Comparison of ENCODE assay signal across 18 cellular contexts in genomic region chr10:69665457-69666320, GRCh38. TPM values are rescaled to one million over a fixed set of nuclear protein-coding genes. Genes with fewer than 3 reads are reported as not detected.
DNase-seq lines count a peak whose midpoint lies in the region; ATAC-seq, FAIRE-seq and TF ChIP-seq lines count a peak whose summit lies in the region.
"Had no signal": no experiment of that assay in that cellular context is flagged by ENCODE, and none has a peak within 500 bp of the region (broad histone marks: within the 10 kb centered on the region; RNA-seq: fewer than 3 reads in every experiment).

No MANE protein-coding gene starts in this region.

- no peak overlapping the region for H2BK5ac ChIP-seq in H1 (ENCODE audit: low read depth, low read length)

- peaks cover 2% of the 10 kb centered on the region for H3K9me3 Mint-ChIP-seq in neural progenitor cell
- H3K9me3 Mint-ChIP-seq in activated CD8-positive, alpha-beta memory T cell treated with anti-CD3 and anti-CD28 coated beads, Interleukin-2, amount 10 ng/mL, durations not matched to agents 7 days and 5 days (ENCODE audit: low read depth) = no peaks in the 10 kb centered on the region
- H3K9me3 Mint-ChIP-seq: GM23338 had no signal

- H3K4me1 ChIP-seq in H1 (replicated peaks in 1 of 4; ENCODE audit: control insufficient read depth in 3 of 4, insufficient read depth in 4 of 4, low read length in 3 of 4) = peaks cover 0 to 8% (median 1%) of the 10 kb centered on the region in 4 experiments; a peak in 3 of 7 replicates
- peaks cover 6% of the 10 kb centered on the region for H3K4me1 ChIP-seq in neural progenitor cell
- H3K4me1 ChIP-seq in HAP-1 = no peaks in the 10 kb centered on the region
- H3K4me1 ChIP-seq: SJCRH30 had no signal

- in situ Hi-C loops in HAP-1 (cut with MboI; ENCODE audit: low sequenced_read_pairs) = no loop called here

- no peak overlapping the region for H2AK5ac ChIP-seq in H1 (ENCODE audit: low read depth, low read length)

- peak overlapping the region; percentile 66 for H3K27ac Mint-ChIP-seq in neural progenitor cell
- H3K27ac Mint-ChIP-seq in activated CD8-positive, alpha-beta memory T cell treated with anti-CD3 and anti-CD28 coated beads, Interleukin-2, amount 10 ng/mL, durations not matched to agents 7 days and 5 days = no peak overlapping the region
- H3K27ac Mint-ChIP-seq: CD4-positive, alpha-beta memory T cell; GM23338 had no signal

- WGBS in H1 (ENCODE audit: extremely low coverage in 1 of 2, insufficient coverage in 1 of 2, insufficient read length in 1 of 2, insufficient replicate concordance in 2 of 2, low coverage in 1 of 2, low lambda C conversion rate in 2 of 2, missing lambda C conversion rate in 1 of 2), 2 experiments = 85% methylated on average over 17 of the region's 17 CpGs; no CpG with 5 or more reads in 1 of the 2 experiments

- peaks cover 21% of the 10 kb centered on the region for H3K27me3 Mint-ChIP-seq in neural progenitor cell (ENCODE audit: insufficient read depth, low read depth)
- peaks cover 39% of the 10 kb centered on the region for H3K27me3 Mint-ChIP-seq in activated CD8-positive, alpha-beta memory T cell treated with anti-CD3 and anti-CD28 coated beads, Interleukin-2, amount 10 ng/mL, durations not matched to agents 7 days and 5 days

- H3K4me3 ChIP-seq in AG04450 (ENCODE audit: low read depth, low read length) (no peak overlapping the region), NB4 (ENCODE audit: low read depth, low read length) (no peak overlapping the region), H1 (ENCODE audit: extremely low read depth in 1 of 4, insufficient read depth in 2 of 4, low read depth in 3 of 4, low read length in 4 of 4) (no peak overlapping the region), neural progenitor cell (no peak overlapping the region), HAP-1 (no peak overlapping the region)
- H3K4me3 ChIP-seq: BLaER1, GM23338, SJCRH30 had no signal

- H2BK15ac ChIP-seq in H1 (ENCODE audit: low read length) = no peak overlapping the region

- H3K56ac ChIP-seq in H1 (replicated peaks; ENCODE audit: insufficient read length, low read depth, low read length) = no peak overlapping the region

- POLR2A ChIA-PET in AG04450 (lab: Yijun Ruan, JAX) = no interaction called here
- POLR2A ChIA-PET in H1 (lab: Charles Lee; ENCODE audit: partially characterized antibody) = no interaction called here

- H3K9ac ChIP-seq in H1 (replicated peaks in 1 of 4; ENCODE audit: extremely low read depth in 1 of 4, low read depth in 3 of 4, low read length in 3 of 4) = no peak overlapping the region
- H3K9ac ChIP-seq in neural progenitor cell = no peak overlapping the region
- H3K9ac ChIP-seq: BLaER1 had no signal

- 0 out of 2 replicates have a peak overlapping the region, but pooled peaks have one; percentile 27 for H2BK12ac ChIP-seq in H1 (ENCODE audit: low read depth, low read length)

- no peak overlapping the region for H4K5ac ChIP-seq in H1 (ENCODE audit: insufficient read length, low read depth, low read length)

- no peaks in the 10 kb centered on the region for H3K79me1 ChIP-seq in H1 (ENCODE audit: low read depth, low read length)

- DNase-seq in AG04450 (ENCODE audit: low read depth, low spot score) (no peak), NB4 (ENCODE audit: low read depth) (no peak), H1 (ENCODE audit: low read depth in 1 of 2, low spot score in 2 of 2) (no peak), neural progenitor cell (ENCODE audit: low spot score) (no peak), HAP-1 (ENCODE audit: low spot score in 2 of 2) (no peak), D341Med (ENCODE audit: low spot score) (no peak), T-helper 1 cell (no peak)
- no peak for DNase-seq in activated CD8-positive, alpha-beta memory T cell treated with anti-CD3 and anti-CD28 coated beads, Interleukin-2, amount 10 ng/mL, durations not matched to agents 7 days and 5 days
- DNase-seq: CD4-positive, alpha-beta memory T cell; DMS53; NCI-H1105; NCI-H1694 treated with DMSO at 0.1 percent for 48 hours; RPMI8226; SJCRH30 had no signal

- H3K4me2 ChIP-seq in H1 (ENCODE audit: insufficient read depth in 1 of 2, low read depth in 2 of 2, low read length in 2 of 2) (no peak overlapping the region), neural progenitor cell (no peak overlapping the region)
- H3K4me2 ChIP-seq: BLaER1, GM23338 had no signal

- H3K23ac ChIP-seq in H1 (ENCODE audit: insufficient read length) = no peak overlapping the region

- TF ChIP-seq CTCF in AG04450 (IDR thresholded peaks at IDR 0.05; ENCODE audit: low read depth, low read length) = 0 out of 2 replicates have a peak, but pooled peaks have one; percentile 5
- peak; percentile 1 for TF ChIP-seq CTCF in NB4 (IDR thresholded peaks at IDR 0.05; ENCODE audit: low read depth, low read length)
- peak; percentile 22 to 44 (median 26) for TF ChIP-seq CTCF in H1 (IDR thresholded peaks at IDR 0.05; ENCODE audit: control extremely low read depth in 1 of 3, insufficient read depth in 1 of 3, low read depth in 1 of 3, low read length in 3 of 3)
- no peak for TF ChIP-seq CTCF in neural progenitor cell (IDR thresholded peaks at IDR 0.05)

- TF ChIP-seq RAD21 in H1 (IDR thresholded peaks at IDR 0.05 in 1 of 2, conservative IDR thresholded peaks at IDR 0.05 in 1 of 2; ENCODE audit: low read depth in 2 of 2, low read length in 2 of 2) = peak; percentile 12 to 43; a peak in 2 of 4 replicates

- no peak overlapping the region for H4K8ac ChIP-seq in H1 (ENCODE audit: extremely low read depth, insufficient read depth, low read length)

- no peak for TF ChIP-seq EP300 in H1 (IDR thresholded peaks at IDR 0.05; ENCODE audit: borderline replicate concordance in 1 of 2, low read depth in 2 of 2, low read length in 2 of 2)

- H2BK20ac ChIP-seq in H1 (ENCODE audit: low read length) = no peak overlapping the region

- H3K79me2 ChIP-seq in H1 (ENCODE audit: control insufficient read depth in 1 of 2, insufficient read depth in 2 of 2, low read length in 2 of 2) (no peaks in the 10 kb centered on the region), neural progenitor cell (ENCODE audit: low read depth) (no peaks in the 10 kb centered on the region)

- no peak for TF ChIP-seq POLR2A in NB4 (IDR thresholded peaks at IDR 0.05; ENCODE audit: extremely low read depth, insufficient read length)
- no peak for TF ChIP-seq POLR2A in H1 (IDR thresholded peaks at IDR 0.05; ENCODE audit: control extremely low read depth in 1 of 2, low read depth in 2 of 2, low read length in 2 of 2)

- no peak overlapping the region for H3K14ac ChIP-seq in H1 (ENCODE audit: insufficient read length)

- no peaks in the 10 kb centered on the region for H3F3A ChIP-seq in neural progenitor cell (ENCODE audit: low read depth)

- FAIRE-seq in H1 (lab: Jason Lieb, UNC) = no peak
- FAIRE-seq: GM12891, GM18507 had no signal

- H4K20me1 ChIP-seq in H1 (replicated peaks in 1 of 2; ENCODE audit: control insufficient read depth in 1 of 2, insufficient read depth in 2 of 2, low read length in 2 of 2) = no peaks in the 10 kb centered on the region
- H4K20me1 ChIP-seq in neural progenitor cell (ENCODE audit: low read depth) = no peaks in the 10 kb centered on the region
- H4K20me1 ChIP-seq: BLaER1 had no signal

- H3K4me1 Mint-ChIP-seq in neural progenitor cell = peaks cover 41% of the 10 kb centered on the region
- no peaks in the 10 kb centered on the region for H3K4me1 Mint-ChIP-seq in activated CD8-positive, alpha-beta memory T cell treated with anti-CD3 and anti-CD28 coated beads, Interleukin-2, amount 10 ng/mL, durations not matched to agents 7 days and 5 days

- no peak overlapping the region for H2BK120ac ChIP-seq in H1 (replicated peaks; ENCODE audit: low read depth, low read length)

- no peaks in the 10 kb centered on the region for H3K36me3 Mint-ChIP-seq in neural progenitor cell
- H3K36me3 Mint-ChIP-seq in activated CD8-positive, alpha-beta memory T cell treated with anti-CD3 and anti-CD28 coated beads, Interleukin-2, amount 10 ng/mL, durations not matched to agents 7 days and 5 days = no peaks in the 10 kb centered on the region
- H3K36me3 Mint-ChIP-seq: CD4-positive, alpha-beta memory T cell had no signal

- CTCF ChIA-PET in AG04450 (lab: Charles Lee) (no interaction called here), H1 (lab: Charles Lee; ENCODE audit: partially characterized antibody) (interaction anchor here (0.7 to 59.4 kb wide), 10 partner anchors 8 to 259 kb away, joined by 3 to 1374 read pairs (median 8); no protein-coding TSS in a partner anchor)
- CTCF ChIA-PET in activated CD8-positive, alpha-beta memory T cell treated with anti-CD3 and anti-CD28 coated beads, Interleukin-2, amount 10 ng/mL, durations not matched to agents 7 days and 5 days (lab: Charles Lee) = interaction anchor here (1.2 kb wide), 1 partner anchor 21 kb away, joined by 3 read pairs; no protein-coding TSS in a partner anchor

- H3K4ac ChIP-seq in H1 (replicated peaks; ENCODE audit: insufficient read length, low read depth, low read length) = no peak overlapping the region

- H4K91ac ChIP-seq in H1 (replicated peaks; ENCODE audit: insufficient read length, low read length) = no peak overlapping the region

- H3K27me3 ChIP-seq in AG04450 (ENCODE audit: control insufficient read depth, insufficient read depth, low read length) (peaks cover 48% of the 10 kb centered on the region), H1 (replicated peaks in 1 of 4; ENCODE audit: control insufficient read depth in 3 of 4, extremely low read depth in 1 of 4, insufficient read depth in 3 of 4, low read length in 3 of 4) (no peaks in the 10 kb centered on the region; a peak in 1 of 7 replicates), neural progenitor cell (no peaks in the 10 kb centered on the region), HAP-1 (ENCODE audit: low read depth) (peaks cover 10% of the 10 kb centered on the region)
- H3K27me3 ChIP-seq: BLaER1 had no signal

- ATAC-seq in activated CD8-positive, alpha-beta memory T cell treated with anti-CD3 and anti-CD28 coated beads, Interleukin-2, amount 10 ng/mL, durations not matched to agents 7 days and 5 days = no peak
- ATAC-seq: GM23338 had no signal

- H3K36me3 ChIP-seq in H1 (ENCODE audit: control insufficient read depth in 2 of 4, insufficient read depth in 4 of 4, low read length in 3 of 4) (no peaks in the 10 kb centered on the region), neural progenitor cell (no peaks in the 10 kb centered on the region), HAP-1 (replicated peaks) (no peaks in the 10 kb centered on the region)
- H3K36me3 ChIP-seq: BLaER1, SJCRH30 had no signal

- H3K27ac ChIP-seq in AG04450 (ENCODE audit: low read depth, low read length) = no peak overlapping the region
- no peak overlapping the region for H3K27ac ChIP-seq in H1 (ENCODE audit: low read depth, low read length)
- no peak overlapping the region for H3K27ac ChIP-seq in neural progenitor cell
- H3K27ac ChIP-seq: BLaER1, SJCRH30 had no signal

- H3K9me3 ChIP-seq in AG04450 (ENCODE audit: control insufficient read depth, insufficient read depth, low read length) (no peaks in the 10 kb centered on the region), H1 (ENCODE audit: insufficient read depth in 2 of 2, low read depth in 1 of 2, low read length in 1 of 2) (no peaks in the 10 kb centered on the region), neural progenitor cell (ENCODE audit: low read depth) (no peaks in the 10 kb centered on the region), HAP-1 (no peaks in the 10 kb centered on the region)
- H3K9me3 ChIP-seq: BLaER1, SJCRH30 had no signal

- H3K18ac ChIP-seq in H1 (ENCODE audit: extremely low read depth, low read length) = no peak overlapping the region

- H2AFZ ChIP-seq in H1 (ENCODE audit: low read length) (0 out of 2 replicates have a peak overlapping the region, but pooled peaks have one; percentile 5), neural progenitor cell (replicated peaks) (no peak overlapping the region)
- H2AFZ ChIP-seq: GM23338 had no signal

- peak overlapping the region; percentile 53 for H3K4me3 Mint-ChIP-seq in neural progenitor cell
- no peak overlapping the region for H3K4me3 Mint-ChIP-seq in activated CD8-positive, alpha-beta memory T cell treated with anti-CD3 and anti-CD28 coated beads, Interleukin-2, amount 10 ng/mL, durations not matched to agents 7 days and 5 days
- H3K4me3 Mint-ChIP-seq: CD4-positive, alpha-beta memory T cell; GM23338 had no signal

- H3K23me2 ChIP-seq in H1 (ENCODE audit: low read depth, low read length) = no peaks in the 10 kb centered on the region

RNA-seq across cellular contexts. Expression of gene FAM241B, which starts 35.6 kb away (rescaled TPM):
- 0.37 and 0.48 TPM in 2 replicates for polyA plus RNA-seq in AG04450 (2011; rRNA removed)
- not detected in 2 replicates for polyA minus RNA-seq in AG04450 (2011; rRNA and poly(A)+ RNA removed)
- total RNA-seq in H1 (2021; fragmentation: NEBNext Ultra II Directional; extraction: Animal tissue kit (Norgen Biotek cat#: 25700)) = 18.6 and 19.3 TPM in 2 replicates
- polyA plus RNA-seq in H1 (2011; rRNA removed) = 29.2 and 30.1 TPM in 2 replicates
- polyA plus RNA-seq in H1 (2011; cell fraction: cytosol; rRNA removed) = 33.7 TPM
- polyA plus RNA-seq in H1 (2011; cell fraction: nucleus; rRNA removed) = 23.0 TPM
- 24.7 to 33.7 TPM (median 28.7 TPM) in 4 replicates for polyA plus RNA-seq in H1 (2012, experiment 1 of 2)
- polyA plus RNA-seq in H1 (2012, experiment 2 of 2) = 21.4 TPM
- 18.9 TPM for polyA plus RNA-seq in H1 (2013, experiment 1 of 2)
- polyA plus RNA-seq in H1 (2013, experiment 2 of 2) = 20.3 TPM
- 9.3 and 11.0 TPM in 2 replicates for polyA minus RNA-seq in H1 (2011; rRNA and poly(A)+ RNA removed)
- polyA minus RNA-seq in H1 (2011; cell fraction: cytosol; rRNA and poly(A)+ RNA removed) = 8.7 TPM
- 14.9 TPM for polyA minus RNA-seq in H1 (2011; cell fraction: nucleus; rRNA and poly(A)+ RNA removed)
- 2.6 and 4.6 TPM in 2 replicates for total RNA-seq in neural progenitor cell (ENCODE audit: low replicate concordance)
- total RNA-seq in activated CD8-positive, alpha-beta memory T cell treated with anti-CD3 and anti-CD28 coated beads, Interleukin-2, amount 10 ng/mL, durations not matched to agents 7 days and 5 days = 1 to 10 TPM; 2.6 to 2.9 TPM
